8 cellular contexts compared by ENCODE assay signal in genomic region chr10:115092258-115092554, GRCh38. TPM values are rescaled to one million over a fixed set of nuclear protein-coding genes. Genes with fewer than 3 reads are reported as not detected.
DNase-seq lines count a peak whose midpoint lies in the region; ATAC-seq and TF ChIP-seq lines count a peak whose summit lies in the region.

No MANE protein-coding gene starts in this region.

- H3K27ac Mint-ChIP-seq in dendritic cell treated with granulocyte-macrophage colony-stimulating factor and Interleukin-4, amounts not matched to agents 40 ng/mL and 50 ng/mL, for 4 days: no peak overlapping the region
- H3K27ac Mint-ChIP-seq in neural crest cell (ENCODE audit: unreplicated experiment): peak overlapping the region; percentile 95

- no peaks in the 10 kb centered on the region for H3K36me3 Mint-ChIP-seq in dendritic cell treated with granulocyte-macrophage colony-stimulating factor and Interleukin-4, amounts not matched to agents 40 ng/mL and 50 ng/mL, for 4 days (ENCODE audit: low read depth)
- H3K36me3 Mint-ChIP-seq in neural crest cell (ENCODE audit: low read depth): peaks cover 2% of the 10 kb centered on the region

- peaks cover 55% of the 10 kb centered on the region for H3K27me3 Mint-ChIP-seq in dendritic cell treated with granulocyte-macrophage colony-stimulating factor and Interleukin-4, amounts not matched to agents 40 ng/mL and 50 ng/mL, for 4 days
- H3K27me3 Mint-ChIP-seq in neural crest cell (ENCODE audit: low read depth): peaks cover 7% of the 10 kb centered on the region

- peaks cover 5% of the 10 kb centered on the region for H3K9me3 Mint-ChIP-seq in dendritic cell treated with granulocyte-macrophage colony-stimulating factor and Interleukin-4, amounts not matched to agents 40 ng/mL and 50 ng/mL, for 4 days
- no peaks in the 10 kb centered on the region for H3K9me3 Mint-ChIP-seq in neural crest cell

- intact Hi-C loops in dendritic cell treated with granulocyte-macrophage colony-stimulating factor and Interleukin-4, amounts not matched to agents 40 ng/mL and 50 ng/mL, for 4 days (cut with micrococcal nuclease): no loop called here

- TF ChIP-seq CTCF in neural crest cell (conservative IDR thresholded peaks at IDR 0.05): no peak

- H3K4me1 Mint-ChIP-seq in dendritic cell treated with granulocyte-macrophage colony-stimulating factor and Interleukin-4, amounts not matched to agents 40 ng/mL and 50 ng/mL, for 4 days (ENCODE audit: low read depth): peaks cover 6% of the 10 kb centered on the region
- peaks cover 38% of the 10 kb centered on the region for H3K4me1 Mint-ChIP-seq in neural crest cell

- peak; percentile 7 for ATAC-seq in GM19035 (IDR thresholded peaks at IDR 0.05; ENCODE audit: unreplicated experiment)
- ATAC-seq in HG03378 (IDR thresholded peaks at IDR 0.05; ENCODE audit: unreplicated experiment): peak; percentile 18

- peak overlapping the region; percentile 65 for H3K4me3 Mint-ChIP-seq in dendritic cell treated with granulocyte-macrophage colony-stimulating factor and Interleukin-4, amounts not matched to agents 40 ng/mL and 50 ng/mL, for 4 days
- H3K4me3 Mint-ChIP-seq in neural crest cell: peak overlapping the region; percentile 99

- DNase-seq in neural crest cell (ENCODE audit: low read depth, low spot score): no peak
- no peak for DNase-seq in middle frontal gyrus (ENCODE audit: extremely low spot score, low spot score)
- DNase-seq in NCI-H510A (lab: John Stamatoyannopoulos, UW): no peak
- no peak for DNase-seq in superior temporal gyrus (ENCODE audit: extremely low spot score)
- no peak for DNase-seq in NCI-H82 (lab: John Stamatoyannopoulos, UW)

RNA-seq across cellular contexts. Expression of gene ATRNL1, which starts 1.0 kb away (rescaled TPM):
- 44.1 and 46.9 TPM in 2 replicates for total RNA-seq in neural crest cell
